In the genomic region with DNA sequence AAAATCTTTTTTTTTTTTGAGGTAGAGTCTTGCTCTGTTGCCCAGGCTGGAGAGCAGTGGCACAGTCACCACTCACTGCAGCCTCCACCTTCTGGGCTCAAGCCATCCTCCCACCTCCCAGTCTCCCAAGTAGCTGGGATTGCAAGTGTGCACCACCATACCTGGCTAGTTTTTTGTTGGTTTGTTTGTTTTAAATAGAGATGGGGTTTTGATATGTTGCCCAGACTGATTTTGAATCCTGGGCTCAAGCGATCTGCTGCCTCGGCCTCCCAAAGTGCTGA, we compare ENCODE assay signal across 11 cellular contexts. TPM values are rescaled to one million over a fixed set of nuclear protein-coding genes. Genes with fewer than 3 reads are reported as not detected.
A peak's percentile ranks its signal among the peaks of the same experiment; 100 is the strongest.
DNase-seq lines count a peak whose midpoint lies in the region; ATAC-seq and TF ChIP-seq lines count a peak whose summit lies in the region.
"Had no signal": no experiment of that assay in that cellular context is flagged by ENCODE, and none has a peak within 500 bp of the region (broad histone marks: within the 10 kb centered on the region; RNA-seq: fewer than 3 reads in every experiment).

No MANE protein-coding gene starts in this region.

- no peaks in the 10 kb centered on the region for H3K36me3 ChIP-seq in mammary epithelial cell (ENCODE audit: insufficient read depth, low read length)
- no peaks in the 10 kb centered on the region for H3K36me3 ChIP-seq in left lung
- no peaks in the 10 kb centered on the region for H3K36me3 ChIP-seq in thoracic aorta

- H3K36me3 Mint-ChIP-seq in MCF 10A (ENCODE audit: insufficient read depth, unreplicated experiment) = peaks cover 5% of the 10 kb centered on the region
- H3K36me3 Mint-ChIP-seq in activated naive CD8-positive, alpha-beta T cell treated with anti-CD3 and anti-CD28 coated beads for 36 hours = peaks cover 6% of the 10 kb centered on the region

- POLR2A ChIA-PET in MCF 10A (lab: Yijun Ruan, JAX) = interaction anchor here (0.7 to 3.3 kb wide), 8 partner anchors 10 to 689 kb away, joined by 3 to 40 read pairs (median 4); partner anchors contain the start of gene RHOT1

- ATAC-seq in left lung = no peak
- no peak for ATAC-seq in thoracic aorta (ENCODE audit: insufficient number of reproducible peaks, low FRiP score, low read depth)
- ATAC-seq in HG03354 (IDR thresholded peaks at IDR 0.05; ENCODE audit: poor library complexity, severe bottlenecking, unreplicated experiment) = no peak

- peaks cover 41% of the 10 kb centered on the region for H3K79me2 ChIP-seq in mammary epithelial cell (ENCODE audit: insufficient read depth, low read length)

- dilution Hi-C loops in mammary epithelial cell (cut with HindIII; ENCODE audit: low sequenced_read_pairs) = no loop called here

- no peaks in the 10 kb centered on the region for H4K20me1 ChIP-seq in mammary epithelial cell (ENCODE audit: insufficient read depth, low read length)

- H2AFZ ChIP-seq in mammary epithelial cell (ENCODE audit: low read depth, low read length) = no peak overlapping the region

- H3K4me1 Mint-ChIP-seq in MCF 10A (ENCODE audit: insufficient read depth, unreplicated experiment) = peaks cover 18% of the 10 kb centered on the region
- peaks cover 42% of the 10 kb centered on the region for H3K4me1 Mint-ChIP-seq in activated naive CD8-positive, alpha-beta T cell treated with anti-CD3 and anti-CD28 coated beads for 36 hours

- no peak overlapping the region for H3K4me2 ChIP-seq in mammary epithelial cell (ENCODE audit: insufficient read depth, low read depth, low read length)

- in situ Hi-C loops in mammary epithelial cell (cut with MboI; ENCODE audit: low sequenced_read_pairs in 2 of 2) = loop anchor here (5.0 to 25.0 kb wide), 3 partner anchors 126 to 328 kb away; partner anchors contain the start of genes C17orf75 (in 1 of the 2) and RHOT1 (in 1 of the 2)

- 94% methylated on average over 2 of the region's 2 CpGs for WGBS in mammary epithelial cell (ENCODE audit: low coverage, missing lambda C conversion rate)

- H3K9ac ChIP-seq in mammary epithelial cell (ENCODE audit: insufficient read depth, low read length) = no peak overlapping the region

- H3K27ac ChIP-seq in mammary epithelial cell (ENCODE audit: insufficient read depth, low read depth, low read length) (no peak overlapping the region), left lung (no peak overlapping the region), thoracic aorta (no peak overlapping the region)

- BruUV-seq in MCF 10A (replicated peaks; lab: Mats Ljungman, UMichigan) = no TSS peak
- no TSS peak for BruUV-seq in mammary epithelial cell (replicated peaks; lab: Mats Ljungman, UMichigan)

- H3K9me3 ChIP-seq in mammary epithelial cell (replicated peaks; ENCODE audit: insufficient read depth, low read length) = no peaks in the 10 kb centered on the region
- no peaks in the 10 kb centered on the region for H3K9me3 ChIP-seq in left lung
- no peaks in the 10 kb centered on the region for H3K9me3 ChIP-seq in thoracic aorta

- H3K27me3 Mint-ChIP-seq in MCF 10A (ENCODE audit: insufficient read depth, unreplicated experiment) = no peaks in the 10 kb centered on the region
- H3K27me3 Mint-ChIP-seq in activated naive CD8-positive, alpha-beta T cell treated with anti-CD3 and anti-CD28 coated beads for 36 hours = no peaks in the 10 kb centered on the region

- DNase-seq in MCF 10A (ENCODE audit: unreplicated experiment) (no peak), mammary epithelial cell (no peak), left lung (no peak), thoracic aorta (ENCODE audit: low spot score) (no peak), COLO668 (lab: John Stamatoyannopoulos, UW; ENCODE audit: unreplicated experiment) (no peak), NCI-H526 (lab: John Stamatoyannopoulos, UW) (no peak)
- no peak for DNase-seq in activated naive CD8-positive, alpha-beta T cell treated with anti-CD3 and anti-CD28 coated beads for 36 hours
- DNase-seq: NCI-H1105; RPMI8226; stimulated activated CD4-positive, alpha-beta T cell treated with anti-CD3 and anti-CD28 coated beads, Interleukin-1b, Interleukin-23, amount 100 ng/mL, for 48 hours had no signal

- no peak overlapping the region for H3K27ac Mint-ChIP-seq in MCF 10A (ENCODE audit: low read depth, unreplicated experiment)
- H3K27ac Mint-ChIP-seq in activated naive CD8-positive, alpha-beta T cell treated with anti-CD3 and anti-CD28 coated beads for 36 hours = peak overlapping the region; percentile 84

- no peak overlapping the region for H3K4me3 ChIP-seq in mammary epithelial cell (replicated peaks in 1 of 3; ENCODE audit: insufficient read depth in 1 of 3, low read depth in 2 of 3, low read length in 3 of 3)
- peak overlapping the region; percentile 68 to 84 for H3K4me3 ChIP-seq in left lung
- H3K4me3 ChIP-seq in thoracic aorta = peak overlapping the region; percentile 98

- intact Hi-C loops in MCF 10A (cut with micrococcal nuclease) = no loop called here
- intact Hi-C loops in mammary epithelial cell (cut with micrococcal nuclease) = loop anchor here (10.0 kb wide), 1 partner anchor 306 kb away; no protein-coding TSS in a partner anchor
- intact Hi-C loops in left lung (cut with DNase I) = no loop called here

- peak overlapping the region; percentile 88 for H3K4me3 Mint-ChIP-seq in MCF 10A (ENCODE audit: unreplicated experiment)
- peak overlapping the region; percentile 87 for H3K4me3 Mint-ChIP-seq in activated naive CD8-positive, alpha-beta T cell treated with anti-CD3 and anti-CD28 coated beads for 36 hours

- H3K4me1 ChIP-seq in mammary epithelial cell (ENCODE audit: insufficient read depth, low read length) = no peaks in the 10 kb centered on the region
- peaks cover 8 to 43% of the 10 kb centered on the region in 2 donors for H3K4me1 ChIP-seq in left lung
- H3K4me1 ChIP-seq in thoracic aorta (ENCODE audit: control insufficient read depth in 1 of 2, low read depth in 2 of 2) = peaks cover 20 to 26% of the 10 kb centered on the region in 2 donors

- CTCF ChIA-PET in MCF 10A (lab: Yijun Ruan, JAX) (interaction anchor here (4.5 kb wide), 1 partner anchor 130 kb away, joined by 46 read pairs; no protein-coding TSS in a partner anchor), mammary epithelial cell (lab: Charles Lee; ENCODE audit: low non-redundant PET) (no interaction called here)

- TF ChIP-seq CTCF in MCF 10A (IDR thresholded peaks at IDR 0.05; ENCODE audit: unreplicated experiment) (no peak), mammary epithelial cell (conservative IDR thresholded peaks at IDR 0.05 in 1 of 2, IDR thresholded peaks at IDR 0.05 in 1 of 2; ENCODE audit: extremely low read depth in 1 of 2, insufficient read depth in 1 of 2, low read depth in 1 of 2, low read length in 2 of 2) (no peak), left lung (IDR thresholded peaks at IDR 0.05) (no peak), thoracic aorta (IDR thresholded peaks at IDR 0.05) (no peak)

- no peaks in the 10 kb centered on the region for H3K9me3 Mint-ChIP-seq in MCF 10A (ENCODE audit: unreplicated experiment)
- no peaks in the 10 kb centered on the region for H3K9me3 Mint-ChIP-seq in activated naive CD8-positive, alpha-beta T cell treated with anti-CD3 and anti-CD28 coated beads for 36 hours

- H3K27me3 ChIP-seq in mammary epithelial cell (ENCODE audit: insufficient read depth, low read length) (no peaks in the 10 kb centered on the region), left lung (no peaks in the 10 kb centered on the region), thoracic aorta (replicated peaks; ENCODE audit: insufficient read depth) (no peaks in the 10 kb centered on the region)

RNA-seq across cellular contexts. Expression of gene LRRC37B, which starts 2.0 kb away (rescaled TPM):
- total RNA-seq in MCF 10A (2022) (11.8 and 20.9 TPM in 2 replicates), mammary epithelial cell (10 to 100 TPM in 1 of 2 donors, 1 to 10 TPM in 1; 8.0 to 13.6 TPM), left lung (10 to 100 TPM; 11.4 to 17.7 TPM), thoracic aorta (10 to 100 TPM; 23.3 to 23.4 TPM)
- 5.2 TPM for polyA plus RNA-seq in mammary epithelial cell
- 1.8 TPM for polyA minus RNA-seq in mammary epithelial cell
- total RNA-seq in activated naive CD8-positive, alpha-beta T cell treated with anti-CD3 and anti-CD28 coated beads for 36 hours = 10 to 100 TPM; 11.3 to 12.2 TPM

Comparison
In these comparisons a context has a peak if more than half of its experiments do, and no peak if none do; other contexts are left out.
1. H3K4me3 ChIP-seq: peak in left lung (2 of 2) and thoracic aorta (single experiment); none in mammary epithelial cell (0 of 3).